ENCODE assay signal across 12 cellular contexts in genomic region chr14:57982802-57983201, GRCh38.
A peak's percentile ranks its signal among the peaks of the same experiment; 100 is the strongest.
DNase-seq lines count a peak whose midpoint lies in the region; ATAC-seq and TF ChIP-seq lines count a peak whose summit lies in the region.
"Had no signal": no experiment of that assay in that cellular context is flagged by ENCODE, and none has a peak within 500 bp of the region (broad histone marks: within the 10 kb centered on the region; RNA-seq: fewer than 3 reads in every experiment).

No MANE protein-coding gene starts in this region.

- TF ChIP-seq CTCF in HEK293 (tag by site-specific recombination; IDR thresholded peaks at IDR 0.05): no peak
- no peak for TF ChIP-seq CTCF in glutamatergic neuron (IDR thresholded peaks at IDR 0.05; ENCODE audit: partially characterized antibody, unreplicated experiment)

- ATAC-seq in sciatic nerve: no peak
- ATAC-seq: activated T-cell treated with anti-CD3 and anti-CD28 coated beads, Interleukin-2, amount 50 U/mL, for 4 hours; left lobe of liver had no signal

- DNase-seq in AG08396 (ENCODE audit: low spot score) (peak; percentile 7), NCI-H510A treated with DMSO at 0.1 percent for 48 hours (lab: John Stamatoyannopoulos, UW) (peak; percentile 62), glutamatergic neuron (peak; percentile 21), putamen (ENCODE audit: low spot score) (no peak), NCI-H226 (no peak), sciatic nerve (ENCODE audit: low spot score) (no peak), NCI-H1048 (lab: John Stamatoyannopoulos, UW) (no peak)
- DNase-seq: activated CD4-positive, CD25-positive, alpha-beta regulatory T cell; activated T-cell treated with anti-CD3 and anti-CD28 coated beads, Interleukin-2, amount 50 U/mL, for 4 hours; NCI-H1694 treated with DMSO at 0.1 percent for 48 hours had no signal

- no peak overlapping the region for H3K27ac Mint-ChIP-seq in glutamatergic neuron (ENCODE audit: unreplicated experiment)

- H3K4me1 Mint-ChIP-seq in glutamatergic neuron (ENCODE audit: low read depth, unreplicated experiment): no peaks in the 10 kb centered on the region

- H3K4me3 ChIP-seq in HEK293 (ENCODE audit: low read depth, low read length): no peak overlapping the region

- no peaks in the 10 kb centered on the region for H3K36me3 Mint-ChIP-seq in glutamatergic neuron (ENCODE audit: unreplicated experiment)

- H3K9me3 ChIP-seq in HEK293 (ENCODE audit: control insufficient read depth, insufficient read depth, low read depth, low read length): no peaks in the 10 kb centered on the region

- peaks cover 1% of the 10 kb centered on the region for H3K27me3 Mint-ChIP-seq in glutamatergic neuron (ENCODE audit: unreplicated experiment)

- intact Hi-C loops in sciatic nerve (cut with DNase I): no loop called here

- H3K27ac ChIP-seq in HEK293 (ENCODE audit: extremely low read depth, low read depth, low read length): peak overlapping the region; percentile 24; the same call in 1 of the 2 replicates

- H3K9me3 Mint-ChIP-seq in glutamatergic neuron (ENCODE audit: unreplicated experiment): no peaks in the 10 kb centered on the region
- H3K9me3 Mint-ChIP-seq: activated T-cell treated with anti-CD3 and anti-CD28 coated beads, Interleukin-2, amount 50 U/mL, for 4 hours had no signal

- no peaks in the 10 kb centered on the region for H3K4me1 ChIP-seq in HEK293 (ENCODE audit: control insufficient read depth, insufficient read depth, low read length)

- POLR2A ChIA-PET in HEK293 (lab: Yijun Ruan, JAX): no interaction called here

- H3K4me3 Mint-ChIP-seq in glutamatergic neuron (ENCODE audit: unreplicated experiment): no peak overlapping the region
- H3K4me3 Mint-ChIP-seq: activated T-cell treated with anti-CD3 and anti-CD28 coated beads, Interleukin-2, amount 50 U/mL, for 4 hours had no signal

- CTCF ChIA-PET in HEK293 (lab: Yijun Ruan, JAX): no interaction called here

- H3K36me3 ChIP-seq in HEK293 (ENCODE audit: control insufficient read depth in 2 of 2, insufficient read depth in 1 of 2, low read length in 2 of 2): no peaks in the 10 kb centered on the region

TF ChIP-seq in HEK293, 187 proteins besides CTCF, POLR2A, EP300 and RAD21:
- TF ChIP-seq ZNF362 (tag by site-specific recombination; IDR thresholded peaks at IDR 0.05): no peak
- TF ChIP-seq ZNF529 (tag by site-specific recombination; IDR thresholded peaks at IDR 0.05; ENCODE audit: insufficient replicate concordance): no peak
- TF ChIP-seq ZFP69B (tag by site-specific recombination; IDR thresholded peaks at IDR 0.05): no peak
- no peak for TF ChIP-seq OVOL3 (tag by site-specific recombination; IDR thresholded peaks at IDR 0.05)
- no peak for TF ChIP-seq ZNF366 (tag by site-specific recombination; conservative IDR thresholded peaks at IDR 0.05)
- TF ChIP-seq PRDM4 (tag by site-specific recombination; IDR thresholded peaks at IDR 0.05): no peak
- no peak for TF ChIP-seq TCF7L2 (IDR thresholded peaks at IDR 0.05; ENCODE audit: borderline replicate concordance, low read depth, low read length)

Comparison
In these comparisons a context has a peak if more than half of its experiments do, and no peak if none do; other contexts are left out.
1. DNase-seq: peak in AG08396 (single experiment), NCI-H510A treated with DMSO at 0.1 percent for 48 hours (single experiment) and glutamatergic neuron (single experiment); none in putamen (single experiment), NCI-H226 (single experiment), sciatic nerve (single experiment) and NCI-H1048 (single experiment).